ENCODE assay signal across 1 cellular context in genomic region chr18:73896685-73897084, GRCh38.
TF ChIP-seq lines count a peak whose summit lies in the region.

No MANE protein-coding gene starts in this region.

TF ChIP-seq in GM23338, 12 proteins besides CTCF, POLR2A, EP300 and RAD21 (continued from another document):
- TF ChIP-seq ZNF462 (CRISPR knock-in tag; IDR thresholded peaks at IDR 0.05) (no peak), ZNF114 (CRISPR knock-in tag; IDR thresholded peaks at IDR 0.05) (no peak), EZH2phosphoT487 (IDR thresholded peaks at IDR 0.05; ENCODE audit: unreplicated experiment) (no peak), NANOG (IDR thresholded peaks at IDR 0.05; ENCODE audit: borderline replicate concordance) (no peak), STAT1 (IDR thresholded peaks at IDR 0.05; ENCODE audit: unreplicated experiment) (no peak)
